Comparison of ENCODE assay signal across 8 cellular contexts in genomic region chr3:139343895-139344856, GRCh38. TPM values are rescaled to one million over a fixed set of nuclear protein-coding genes. Genes with fewer than 3 reads are reported as not detected.
DNase-seq lines count a peak whose midpoint lies in the region; ATAC-seq and TF ChIP-seq lines count a peak whose summit lies in the region.

Gene MRPS22 (plus strand): TSS chr3:139344020. CDS start chr3:139344027, 7 bp downstream.

- H4K20me1 ChIP-seq in OCI-LY3 (ENCODE audit: insufficient read depth, low read length) = no peaks in the 10 kb centered on the region; the same call in 1 of the 2 replicates

- DNase-seq in D341Med (ENCODE audit: low spot score) (peak; percentile 89), HuH-7 (ENCODE audit: low spot score) (peak; percentile 56), epithelial cell of esophagus (ENCODE audit: low read depth) (peak; percentile 92)
- DNase-seq in activated CD8-positive, alpha-beta memory T cell treated with anti-CD3 and anti-CD28 coated beads, Interleukin-2, amount 50 U/mL, for 48 hours = peak; percentile 87
- DNase-seq in stimulated activated CD8-positive, alpha-beta memory T cell treated with anti-CD3 and anti-CD28 coated beads, Interleukin-4, amount 100 ng/mL, for 1 hour (ENCODE audit: low read depth in 2 of 2, low spot score in 1 of 2) = peak; percentile 55 to 63

- H3K79me2 ChIP-seq in OCI-LY3 (ENCODE audit: low read length) = peaks cover 24% of the 10 kb centered on the region

- peak within 1 kb of the TSS; percentile 95 for H3K4me2 ChIP-seq in OCI-LY3 (ENCODE audit: low read length)

- H3K36me3 ChIP-seq in OCI-LY3 (replicated peaks; ENCODE audit: low read depth, low read length) = peaks cover 6% of the 10 kb centered on the region

- H3K4me1 ChIP-seq in OCI-LY3 (ENCODE audit: low read length) = peaks cover 8% of the 10 kb centered on the region
- peaks cover 17% of the 10 kb centered on the region for H3K4me1 ChIP-seq in mononuclear cell (ENCODE audit: insufficient read depth, low read length)

- H3K27me3 ChIP-seq in OCI-LY3 (ENCODE audit: low read depth, low read length) (no peaks in the 10 kb centered on the region; the same call in 1 of the 2 replicates), mononuclear cell (ENCODE audit: insufficient read depth, low read length) (no peaks in the 10 kb centered on the region)

- ATAC-seq in GM21515 (IDR thresholded peaks at IDR 0.05; ENCODE audit: unreplicated experiment) = peak; percentile 97

- peak within 1 kb of the TSS; percentile 74 for H3K9ac ChIP-seq in OCI-LY3 (ENCODE audit: low read length)

- no peak for TF ChIP-seq CTCF in OCI-LY3 (IDR thresholded peaks at IDR 0.05; ENCODE audit: low read depth, low read length)
- TF ChIP-seq CTCF in epithelial cell of esophagus (IDR thresholded peaks at IDR 0.05; ENCODE audit: insufficient read depth, low read depth, low read length, missing control alignments) = no peak

- H2AFZ ChIP-seq in OCI-LY3 (ENCODE audit: low read depth, low read length) = peak within 1 kb of the TSS; percentile 97

- no peaks in the 10 kb centered on the region for H3K9me3 ChIP-seq in OCI-LY3 (ENCODE audit: insufficient read depth, low read length)
- no peaks in the 10 kb centered on the region for H3K9me3 ChIP-seq in mononuclear cell (ENCODE audit: low read depth, low read length)

- H3K4me3 ChIP-seq in OCI-LY3 (ENCODE audit: low read length) = peak within 1 kb of the TSS; percentile 98
- peak within 1 kb of the TSS; percentile 98 for H3K4me3 ChIP-seq in epithelial cell of esophagus (ENCODE audit: low read length)
- H3K4me3 ChIP-seq in mononuclear cell (ENCODE audit: low read length) = peak within 1 kb of the TSS; percentile 94

- peak within 1 kb of the TSS; percentile 43 for H3K27ac ChIP-seq in OCI-LY3 (ENCODE audit: low read length)

RNA-seq across cellular contexts. Expression of gene MRPS22, which starts in this region (rescaled TPM):
- 65.3 TPM for total RNA-seq in mononuclear cell

Comparison
In these comparisons a context has a peak if more than half of its experiments do, and no peak if none do; other contexts are left out.
1. Peak in every context shown above with its lines: DNase-seq, ATAC-seq, H3K4me3 ChIP-seq and H3K27ac ChIP-seq.